8 cellular contexts compared by ENCODE assay signal in the genomic region with DNA sequence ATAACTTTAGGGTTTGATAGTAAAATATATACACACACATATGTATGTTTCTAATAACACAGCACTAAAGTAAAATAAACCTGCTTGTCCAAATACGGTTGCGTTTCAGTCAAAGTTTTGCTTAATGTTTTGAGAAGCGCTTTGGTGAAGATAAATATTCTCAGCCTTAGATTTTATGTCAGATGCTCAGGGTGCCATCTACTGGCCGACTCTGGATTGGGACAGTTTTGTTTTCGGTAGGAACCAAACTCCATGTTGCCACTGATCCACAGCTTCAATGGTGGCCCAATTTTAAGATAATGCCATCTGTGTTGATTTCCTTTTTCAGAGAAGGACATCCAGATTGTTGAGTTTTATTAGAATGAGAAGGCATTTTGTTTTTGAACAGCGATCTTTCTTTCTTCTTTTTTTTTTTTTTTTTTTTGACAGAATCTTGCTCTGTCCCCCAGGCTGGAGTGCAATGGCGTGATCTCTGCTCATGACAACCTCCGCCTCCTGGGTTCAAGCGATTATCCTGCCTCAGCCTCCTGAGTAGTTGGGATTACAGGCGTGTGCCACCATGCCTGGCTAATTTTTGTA. TPM values are rescaled to one million over a fixed set of nuclear protein-coding genes. Genes with fewer than 3 reads are reported as not detected.
A peak's percentile ranks its signal among the peaks of the same experiment; 100 is the strongest.
DNase-seq lines count a peak whose midpoint lies in the region; ATAC-seq lines count a peak whose summit lies in the region.

No MANE protein-coding gene starts in this region.

- H3K9me3 Mint-ChIP-seq in activated CD4-positive, alpha-beta T cell treated with anti-CD3 and anti-CD28 coated beads for 36 hours (ENCODE audit: low read depth) = peaks cover 5% of the 10 kb centered on the region
- no peaks in the 10 kb centered on the region for H3K9me3 Mint-ChIP-seq in effector memory CD8-positive, alpha-beta T cell
- H3K9me3 Mint-ChIP-seq in memory B cell = peaks cover 5% of the 10 kb centered on the region

- DNase-seq in NCI-H524 (lab: John Stamatoyannopoulos, UW) (peak; percentile 34 to 50), NCI-H524 treated with DMSO at 0.1 percent for 48 hours (lab: John Stamatoyannopoulos, UW) (no peak), NCI-H2081 treated with DMSO at 0.1 percent for 48 hours (lab: John Stamatoyannopoulos, UW) (peak; percentile 1), memory B cell (ENCODE audit: low spot score in 2 of 2) (peak; percentile 37 to 42)
- peak; percentile 76 for DNase-seq in activated CD4-positive, alpha-beta T cell treated with anti-CD3 and anti-CD28 coated beads for 36 hours
- peak; percentile 17 to 41 (median 20) for DNase-seq in effector memory CD8-positive, alpha-beta T cell
- peak; percentile 20 for DNase-seq in stimulated activated naive CD4-positive, alpha-beta T cell treated with Interleukin-2 at 50 U/mL for 16 hours (lab: John Stamatoyannopoulos, UW)

- no peaks in the 10 kb centered on the region for H3K4me1 Mint-ChIP-seq in activated CD4-positive, alpha-beta T cell treated with anti-CD3 and anti-CD28 coated beads for 36 hours
- no peaks in the 10 kb centered on the region for H3K4me1 Mint-ChIP-seq in effector memory CD8-positive, alpha-beta T cell (ENCODE audit: low read depth in 2 of 2)
- H3K4me1 Mint-ChIP-seq in memory B cell = no peaks in the 10 kb centered on the region

- ATAC-seq in HG02759 (IDR thresholded peaks at IDR 0.05; ENCODE audit: unreplicated experiment) (peak; percentile 71), memory B cell (ENCODE audit: low read depth) (peak; percentile 60)
- ATAC-seq in activated CD4-positive, alpha-beta T cell treated with anti-CD3 and anti-CD28 coated beads for 36 hours = peak; percentile 60
- ATAC-seq in effector memory CD8-positive, alpha-beta T cell (replicated peaks) = peak; percentile 40

- no peak overlapping the region for H3K27ac Mint-ChIP-seq in activated CD4-positive, alpha-beta T cell treated with anti-CD3 and anti-CD28 coated beads for 36 hours
- no peak overlapping the region for H3K27ac Mint-ChIP-seq in effector memory CD8-positive, alpha-beta T cell
- H3K27ac Mint-ChIP-seq in memory B cell = no peak overlapping the region

- no peaks in the 10 kb centered on the region for H3K36me3 Mint-ChIP-seq in activated CD4-positive, alpha-beta T cell treated with anti-CD3 and anti-CD28 coated beads for 36 hours (ENCODE audit: low read depth)
- no peaks in the 10 kb centered on the region for H3K36me3 Mint-ChIP-seq in effector memory CD8-positive, alpha-beta T cell (ENCODE audit: insufficient read depth)
- peaks cover 3% of the 10 kb centered on the region for H3K36me3 Mint-ChIP-seq in memory B cell

- CTCF ChIA-PET in activated CD4-positive, alpha-beta T cell treated with anti-CD3 and anti-CD28 coated beads for 36 hours (lab: Charles Lee) = interaction anchor here (0.6 to 1.2 kb wide), 6 partner anchors 10 to 1176 kb away, joined by 3 to 5 read pairs (median 3); no protein-coding TSS in a partner anchor

- intact Hi-C loops in activated CD4-positive, alpha-beta T cell treated with anti-CD3 and anti-CD28 coated beads for 36 hours (cut with DNase I, micrococcal nuclease) = loop anchor here (1.0 to 5.0 kb wide), 7 partner anchors 20 to 1195 kb away; no protein-coding TSS in a partner anchor

- no peak overlapping the region for H3K4me3 Mint-ChIP-seq in activated CD4-positive, alpha-beta T cell treated with anti-CD3 and anti-CD28 coated beads for 36 hours
- H3K4me3 Mint-ChIP-seq in effector memory CD8-positive, alpha-beta T cell = no peak overlapping the region
- H3K4me3 Mint-ChIP-seq in memory B cell = no peak overlapping the region

- POLR2A ChIA-PET in activated CD4-positive, alpha-beta T cell treated with anti-CD3 and anti-CD28 coated beads for 36 hours (lab: Charles Lee) = no interaction called here

- peaks cover 15% of the 10 kb centered on the region for H3K27me3 Mint-ChIP-seq in activated CD4-positive, alpha-beta T cell treated with anti-CD3 and anti-CD28 coated beads for 36 hours
- H3K27me3 Mint-ChIP-seq in effector memory CD8-positive, alpha-beta T cell = peaks cover 7 to 17% of the 10 kb centered on the region in 2 donors
- H3K27me3 Mint-ChIP-seq in memory B cell = peaks cover 6% of the 10 kb centered on the region

RNA-seq across cellular contexts. Expression of gene LLPH, which starts 43.1 kb away (rescaled TPM):
- 10 to 100 TPM; 33.1 to 36.5 TPM for total RNA-seq in activated CD4-positive, alpha-beta T cell treated with anti-CD3 and anti-CD28 coated beads for 36 hours
